10 cellular contexts compared by ENCODE assay signal in genomic region chr10:23362879-23363787, GRCh38. TPM values are rescaled to one million over a fixed set of nuclear protein-coding genes. Genes with fewer than 3 reads are reported as not detected.
DNase-seq lines count a peak whose midpoint lies in the region; ATAC-seq lines count a peak whose summit lies in the region.
"Had no signal": no experiment of that assay in that cellular context is flagged by ENCODE, and none has a peak within 500 bp of the region (broad histone marks: within the 10 kb centered on the region; RNA-seq: fewer than 3 reads in every experiment).

No MANE protein-coding gene starts in this region.

- H3K4me3 Mint-ChIP-seq in activated CD4-positive, alpha-beta T cell treated with anti-CD3 and anti-CD28 coated beads, Interleukin-2, amount 10 ng/mL, durations not matched to agents 24 days and 14 days: peak overlapping the region; percentile 72

- H3K9me2 ChIP-seq in Karpas-422 (replicated peaks; ENCODE audit: insufficient read depth, low read length): no peaks in the 10 kb centered on the region

- H4K20me1 ChIP-seq in Karpas-422 (ENCODE audit: insufficient read depth, low read depth, low read length): no peaks in the 10 kb centered on the region

- no peak overlapping the region for H2AFZ ChIP-seq in Karpas-422 (ENCODE audit: low read length)

- intact Hi-C loops in activated CD4-positive, alpha-beta T cell treated with anti-CD3 and anti-CD28 coated beads, Interleukin-2, amount 10 ng/mL, durations not matched to agents 24 days and 14 days (cut with micrococcal nuclease): loop anchor here (1.0 to 10.0 kb wide), 10 partner anchors 18 to 1654 kb away; partner anchors contain the start of genes C10orf67, ENKUR, OTUD1 and THNSL1

- H3K9me3 Mint-ChIP-seq in activated CD4-positive, alpha-beta T cell treated with anti-CD3 and anti-CD28 coated beads, Interleukin-2, amount 10 ng/mL, durations not matched to agents 24 days and 14 days: peaks cover 4% of the 10 kb centered on the region

- no peaks in the 10 kb centered on the region for H3K27me3 ChIP-seq in Karpas-422 (ENCODE audit: low read length)

- in situ Hi-C loops in ACHN (cut with HindIII; ENCODE audit: low pct_ligation_motif_present, low pct_unique_long_range_greater_than_20kb, low sequenced_read_pairs): no loop called here

- ATAC-seq in GM19324 (IDR thresholded peaks at IDR 0.05; ENCODE audit: low FRiP score, unreplicated experiment) (peak; percentile 48), HG02885 (IDR thresholded peaks at IDR 0.05; ENCODE audit: poor library complexity, unreplicated experiment) (peak; percentile 53)

- no peaks in the 10 kb centered on the region for H3K9me3 ChIP-seq in Karpas-422 (ENCODE audit: low read length)

- H3K4me1 ChIP-seq in Karpas-422 (ENCODE audit: low read length): peaks cover under 1% of the 10 kb centered on the region

- H3K27me3 Mint-ChIP-seq in activated CD4-positive, alpha-beta T cell treated with anti-CD3 and anti-CD28 coated beads, Interleukin-2, amount 10 ng/mL, durations not matched to agents 24 days and 14 days: no peaks in the 10 kb centered on the region

- no peaks in the 10 kb centered on the region for H3K36me3 ChIP-seq in Karpas-422 (ENCODE audit: insufficient read depth, low read length)

- no peaks in the 10 kb centered on the region for H3K79me2 ChIP-seq in Karpas-422 (ENCODE audit: low read length)

- H3K36me3 Mint-ChIP-seq in activated CD4-positive, alpha-beta T cell treated with anti-CD3 and anti-CD28 coated beads, Interleukin-2, amount 10 ng/mL, durations not matched to agents 24 days and 14 days (ENCODE audit: low read depth): no peaks in the 10 kb centered on the region

- peak overlapping the region; percentile 94 for H3K27ac Mint-ChIP-seq in activated CD4-positive, alpha-beta T cell treated with anti-CD3 and anti-CD28 coated beads, Interleukin-2, amount 10 ng/mL, durations not matched to agents 24 days and 14 days

- no peak overlapping the region for H3K27ac ChIP-seq in Karpas-422 (ENCODE audit: low read length)
- H3K27ac ChIP-seq: epithelial cell of prostate had no signal

- no peak overlapping the region for H3K4me2 ChIP-seq in Karpas-422 (ENCODE audit: low read depth, low read length, poor library complexity, severe bottlenecking)

- peak; percentile 87 for DNase-seq in activated CD4-positive, alpha-beta T cell treated with anti-CD3 and anti-CD28 coated beads, Interleukin-2, amount 10 ng/mL, durations not matched to agents 24 days and 14 days
- peak; percentile 48 for DNase-seq in stimulated activated CD4-positive, alpha-beta T cell treated with anti-CD3 and anti-CD28 coated beads, Interleukin-4, amount 100 ng/mL, for 1 hour
- DNase-seq in Karpas-422 (no peak), ACHN (no peak), NCI-H2171 (lab: John Stamatoyannopoulos, UW) (no peak), NCI-H345 treated with DMSO at 0.1 percent for 48 hours (lab: John Stamatoyannopoulos, UW; ENCODE audit: unreplicated experiment) (no peak)
- DNase-seq: NCI-H2171 treated with DMSO at 0.1 percent for 48 hours had no signal

- peaks cover 50% of the 10 kb centered on the region for H3K4me1 Mint-ChIP-seq in activated CD4-positive, alpha-beta T cell treated with anti-CD3 and anti-CD28 coated beads, Interleukin-2, amount 10 ng/mL, durations not matched to agents 24 days and 14 days

- H3K9ac ChIP-seq in Karpas-422 (ENCODE audit: low read length): no peak overlapping the region

- H3K4me3 ChIP-seq in Karpas-422 (ENCODE audit: low read length): no peak overlapping the region

RNA-seq across cellular contexts. Expression of gene C10orf67, which starts 18.5 kb away (rescaled TPM):
- 0.07 and 0.16 TPM in 2 replicates for total RNA-seq in activated CD4-positive, alpha-beta T cell treated with anti-CD3 and anti-CD28 coated beads, Interleukin-2, amount 10 ng/mL, durations not matched to agents 24 days and 14 days
- not detected in 2 replicates for total RNA-seq in Karpas-422 (2014; rRNA removed; shearing (Covaris generic); ENCODE audit: low replicate concordance)

Comparison
In these comparisons a context has a peak if more than half of its experiments do, and no peak if none do; other contexts are left out.
1. DNase-seq: peak in activated CD4-positive, alpha-beta T cell treated with anti-CD3 and anti-CD28 coated beads, Interleukin-2, amount 10 ng/mL, durations not matched to agents 24 days and 14 days (single experiment) and stimulated activated CD4-positive, alpha-beta T cell treated with anti-CD3 and anti-CD28 coated beads, Interleukin-4, amount 100 ng/mL, for 1 hour (single experiment); none in Karpas-422 (single experiment), ACHN (single experiment), NCI-H2171 (single experiment) and NCI-H345 treated with DMSO at 0.1 percent for 48 hours (single experiment).